Comparison of ENCODE assay signal across 8 cellular contexts in genomic region chr3:49930241-49930690, GRCh38. TPM values are rescaled to one million over a fixed set of nuclear protein-coding genes. Genes with fewer than 3 reads are reported as not detected.
A peak's percentile ranks its signal among the peaks of the same experiment; 100 is the strongest.
DNase-seq lines count a peak whose midpoint lies in the region; ATAC-seq, FAIRE-seq and TF ChIP-seq lines count a peak whose summit lies in the region.

No MANE protein-coding gene starts in this region.

- peaks cover 11% of the 10 kb centered on the region for H3K4me1 ChIP-seq in upper lobe of right lung

- peak overlapping the region; percentile 78 for H3K4me3 Mint-ChIP-seq in activated naive CD4-positive, alpha-beta T cell treated with anti-CD3 and anti-CD28 coated beads, Interleukin-2, amount 10 ng/mL, durations not matched to agents 7 days and 5 days
- H3K4me3 Mint-ChIP-seq in mesothelial cell of epicardium: peak overlapping the region; percentile 80

- peak overlapping the region; percentile 85 for H3K27ac ChIP-seq in upper lobe of right lung

- TF ChIP-seq CTCF in bronchial epithelial cell (IDR thresholded peaks at IDR 0.05; ENCODE audit: insufficient read depth, low read length, severe bottlenecking) (no peak), mesothelial cell of epicardium (IDR thresholded peaks at IDR 0.05; ENCODE audit: unreplicated experiment) (no peak), upper lobe of right lung (IDR thresholded peaks at IDR 0.05) (no peak)

- H3K4me1 Mint-ChIP-seq in activated naive CD4-positive, alpha-beta T cell treated with anti-CD3 and anti-CD28 coated beads, Interleukin-2, amount 10 ng/mL, durations not matched to agents 7 days and 5 days: peaks cover 24% of the 10 kb centered on the region
- H3K4me1 Mint-ChIP-seq in mesothelial cell of epicardium: peaks cover 17% of the 10 kb centered on the region

- FAIRE-seq in bronchial epithelial cell (lab: Jason Lieb, UNC): no peak

- intact Hi-C loops in upper lobe of right lung (cut with DNase I): no loop called here

- CTCF ChIA-PET in activated naive CD4-positive, alpha-beta T cell treated with anti-CD3 and anti-CD28 coated beads, Interleukin-2, amount 10 ng/mL, durations not matched to agents 7 days and 5 days (lab: Charles Lee): interaction anchor here (1.0 kb wide), 1 partner anchor 120 kb away, joined by 3 read pairs; no protein-coding TSS in a partner anchor

- H3K9me3 Mint-ChIP-seq in activated naive CD4-positive, alpha-beta T cell treated with anti-CD3 and anti-CD28 coated beads, Interleukin-2, amount 10 ng/mL, durations not matched to agents 7 days and 5 days: no peaks in the 10 kb centered on the region
- no peaks in the 10 kb centered on the region for H3K9me3 Mint-ChIP-seq in mesothelial cell of epicardium

- no peaks in the 10 kb centered on the region for H3K27me3 Mint-ChIP-seq in activated naive CD4-positive, alpha-beta T cell treated with anti-CD3 and anti-CD28 coated beads, Interleukin-2, amount 10 ng/mL, durations not matched to agents 7 days and 5 days
- H3K27me3 Mint-ChIP-seq in mesothelial cell of epicardium (ENCODE audit: low read depth): no peaks in the 10 kb centered on the region

- H3K36me3 Mint-ChIP-seq in activated naive CD4-positive, alpha-beta T cell treated with anti-CD3 and anti-CD28 coated beads, Interleukin-2, amount 10 ng/mL, durations not matched to agents 7 days and 5 days: peaks cover 2% of the 10 kb centered on the region
- no peaks in the 10 kb centered on the region for H3K36me3 Mint-ChIP-seq in mesothelial cell of epicardium

- H3K27ac Mint-ChIP-seq in activated naive CD4-positive, alpha-beta T cell treated with anti-CD3 and anti-CD28 coated beads, Interleukin-2, amount 10 ng/mL, durations not matched to agents 7 days and 5 days: peak overlapping the region; percentile 58
- peak overlapping the region; percentile 74 for H3K27ac Mint-ChIP-seq in mesothelial cell of epicardium

- no peak for DNase-seq in activated naive CD4-positive, alpha-beta T cell treated with anti-CD3 and anti-CD28 coated beads, Interleukin-2, amount 10 ng/mL, durations not matched to agents 7 days and 5 days
- DNase-seq in activated naive CD4-positive, alpha-beta T cell (lab: John Stamatoyannopoulos, UW): no peak
- DNase-seq in bronchial epithelial cell (ENCODE audit: low read depth) (no peak), mesothelial cell of epicardium (ENCODE audit: low spot score in 2 of 2, unreplicated experiment in 2 of 2) (no peak), upper lobe of right lung (no peak), NOMO-1 (lab: John Stamatoyannopoulos, UW; ENCODE audit: unreplicated experiment in 2 of 2) (no peak), cortex of kidney (lab: John Stamatoyannopoulos, UW) (no peak), hypothalamus (lab: John Stamatoyannopoulos, UW) (no peak)

- no peak for ATAC-seq in upper lobe of right lung

- H3K36me3 ChIP-seq in bronchial epithelial cell (ENCODE audit: control insufficient read depth, insufficient read depth, low read length) (no peaks in the 10 kb centered on the region), upper lobe of right lung (no peaks in the 10 kb centered on the region)

- H3K9me3 ChIP-seq in upper lobe of right lung: no peaks in the 10 kb centered on the region

- no peaks in the 10 kb centered on the region for H3K27me3 ChIP-seq in bronchial epithelial cell (ENCODE audit: control insufficient read depth, insufficient read depth, low read length)
- H3K27me3 ChIP-seq in upper lobe of right lung: no peaks in the 10 kb centered on the region

- H3K4me3 ChIP-seq in bronchial epithelial cell (ENCODE audit: low read depth, low read length) (peak overlapping the region; percentile 61), upper lobe of right lung (peak overlapping the region; percentile 81)

RNA-seq across cellular contexts. Expression of gene MON1A, which starts 0.7 kb away (rescaled TPM):
- total RNA-seq in bronchial epithelial cell (9.1 and 15.8 TPM in 2 replicates), mesothelial cell of epicardium (5.7 to 6.2 TPM (median 5.7 TPM) in 3 replicates), upper lobe of right lung (10.2 TPM)

RNA-seq across cellular contexts. Expression of gene RBM6, which starts 9.7 kb away (rescaled TPM):
- total RNA-seq in bronchial epithelial cell (35.5 and 42.2 TPM in 2 replicates), mesothelial cell of epicardium (158 to 162 TPM (median 159 TPM) in 3 replicates), upper lobe of right lung (110 TPM)

RNA-seq across cellular contexts. Expression of gene MST1R, which starts 26.6 kb away (rescaled TPM):
- total RNA-seq in bronchial epithelial cell (20.4 and 33.7 TPM in 2 replicates), mesothelial cell of epicardium (3.8 to 7.0 TPM (median 4.3 TPM) in 3 replicates), upper lobe of right lung (46.2 TPM)
